11 cellular contexts compared by ENCODE assay signal in genomic region chr17:7555320-7555948, GRCh38. TPM values are rescaled to one million over a fixed set of nuclear protein-coding genes. Genes with fewer than 3 reads are reported as not detected.
A peak's percentile ranks its signal among the peaks of the same experiment; 100 is the strongest.
DNase-seq lines count a peak whose midpoint lies in the region; ATAC-seq and TF ChIP-seq lines count a peak whose summit lies in the region.
"Had no signal": no experiment of that assay in that cellular context is flagged by ENCODE, and none has a peak within 500 bp of the region (broad histone marks: within the 10 kb centered on the region; RNA-seq: fewer than 3 reads in every experiment).

No MANE protein-coding gene starts in this region.

- peaks cover 34 to 55% (median 44%) of the 10 kb centered on the region in 4 donors for H3K4me1 Mint-ChIP-seq in CD4-positive, alpha-beta memory T cell
- H3K4me1 Mint-ChIP-seq in chondrocyte (ENCODE audit: low read depth) = peaks cover 19% of the 10 kb centered on the region
- peaks cover 55 to 56% of the 10 kb centered on the region in 2 donors for H3K4me1 Mint-ChIP-seq in natural killer cell treated with Interleukin-12 subunit alpha and Interleukin-12 subunit beta and Interleukin-15 and Interleukin-18, amount 100 ng/mL, for 72 hours (ENCODE audit: low read depth in 2 of 2)

- H3K27me3 Mint-ChIP-seq in CD4-positive, alpha-beta memory T cell = no peaks in the 10 kb centered on the region
- no peaks in the 10 kb centered on the region for H3K27me3 Mint-ChIP-seq in chondrocyte (ENCODE audit: low read depth)
- no peaks in the 10 kb centered on the region for H3K27me3 Mint-ChIP-seq in natural killer cell treated with Interleukin-12 subunit alpha and Interleukin-12 subunit beta and Interleukin-15 and Interleukin-18, amount 100 ng/mL, for 72 hours

- no peak overlapping the region for H3K4me3 ChIP-seq in CD4-positive, alpha-beta memory T cell (ENCODE audit: low read length in 2 of 2)
- H3K4me3 ChIP-seq in HEK293 (ENCODE audit: low read depth, low read length) = no peak overlapping the region
- H3K4me3 ChIP-seq: coronary artery had no signal

- H3K27ac ChIP-seq in CD4-positive, alpha-beta memory T cell (ENCODE audit: low read depth, low read length) = no peak overlapping the region
- no peak overlapping the region for H3K27ac ChIP-seq in HEK293 (ENCODE audit: extremely low read depth, low read depth, low read length)
- H3K27ac ChIP-seq: coronary artery had no signal

- peak overlapping the region in 1 of 8 donors; percentile 32 for H3K4me3 Mint-ChIP-seq in CD4-positive, alpha-beta memory T cell
- H3K4me3 Mint-ChIP-seq in chondrocyte (ENCODE audit: unreplicated experiment) = no peak overlapping the region
- no peak overlapping the region for H3K4me3 Mint-ChIP-seq in natural killer cell treated with Interleukin-12 subunit alpha and Interleukin-12 subunit beta and Interleukin-15 and Interleukin-18, amount 100 ng/mL, for 72 hours

- intact Hi-C loops in CD4-positive, alpha-beta memory T cell (cut with micrococcal nuclease) = no loop called here

- no peaks in the 10 kb centered on the region for H3K27me3 ChIP-seq in CD4-positive, alpha-beta memory T cell (ENCODE audit: insufficient read depth, low read length)

- POLR2A ChIA-PET in CD4-positive, alpha-beta memory T cell (lab: Charles Lee; ENCODE audit: partially characterized antibody) = interaction anchor here (0.7 to 1.2 kb wide), 3 partner anchors 19 to 118 kb away, joined by 3 to 4 read pairs (median 3); partner anchors contain the start of gene ZBTB4
- POLR2A ChIA-PET in HEK293 (lab: Yijun Ruan, JAX) = interaction anchor here (0.6 to 1.1 kb wide), 4 partner anchors 8 to 296 kb away, joined by 3 to 7 read pairs (median 4); no protein-coding TSS in a partner anchor

- peaks cover 0 to 1% (median 0%) of the 10 kb centered on the region in 8 donors for H3K9me3 Mint-ChIP-seq in CD4-positive, alpha-beta memory T cell
- no peaks in the 10 kb centered on the region for H3K9me3 Mint-ChIP-seq in chondrocyte (ENCODE audit: low read depth)
- H3K9me3 Mint-ChIP-seq in natural killer cell treated with Interleukin-12 subunit alpha and Interleukin-12 subunit beta and Interleukin-15 and Interleukin-18, amount 100 ng/mL, for 72 hours = no peaks in the 10 kb centered on the region
- H3K9me3 Mint-ChIP-seq: activated naive CD4-positive, alpha-beta T cell treated with anti-CD3 and anti-CD28 coated beads, Interleukin-2, amount 50 U/mL, for 72 hours had no signal

- no peak for DNase-seq in CD4-positive, alpha-beta memory T cell
- no peak for DNase-seq in chondrocyte (ENCODE audit: low spot score)
- no peak for DNase-seq in natural killer cell treated with Interleukin-12 subunit alpha and Interleukin-12 subunit beta and Interleukin-15 and Interleukin-18, amount 100 ng/mL, for 72 hours (ENCODE audit: low spot score)
- no peak for DNase-seq in NOMO-1 treated with dmso at 0.1 percent for 144 hours (lab: John Stamatoyannopoulos, UW; ENCODE audit: unreplicated experiment)
- DNase-seq in GOT3 (lab: John Stamatoyannopoulos, UW) = no peak
- DNase-seq: OCI-M1 had no signal

- H3K36me3 Mint-ChIP-seq in CD4-positive, alpha-beta memory T cell = peaks cover 21 to 28% of the 10 kb centered on the region in 2 donors
- H3K36me3 Mint-ChIP-seq in chondrocyte (ENCODE audit: low read depth) = peaks cover 6% of the 10 kb centered on the region
- peaks cover 6% of the 10 kb centered on the region for H3K36me3 Mint-ChIP-seq in natural killer cell treated with Interleukin-12 subunit alpha and Interleukin-12 subunit beta and Interleukin-15 and Interleukin-18, amount 100 ng/mL, for 72 hours

- no peaks in the 10 kb centered on the region for H3K9me3 ChIP-seq in CD4-positive, alpha-beta memory T cell (ENCODE audit: control insufficient read depth in 1 of 2, low read length in 2 of 2)
- no peaks in the 10 kb centered on the region for H3K9me3 ChIP-seq in HEK293 (ENCODE audit: control insufficient read depth, insufficient read depth, low read depth, low read length)

- peaks cover 7% of the 10 kb centered on the region for H3K36me3 ChIP-seq in CD4-positive, alpha-beta memory T cell (ENCODE audit: insufficient read depth, low read length)
- no peaks in the 10 kb centered on the region for H3K36me3 ChIP-seq in HEK293 (ENCODE audit: control insufficient read depth in 2 of 2, insufficient read depth in 1 of 2, low read length in 2 of 2)

- no peak for ATAC-seq in natural killer cell treated with Interleukin-12 subunit alpha and Interleukin-12 subunit beta and Interleukin-15 and Interleukin-18, amount 100 ng/mL, for 72 hours
- ATAC-seq in GM18520 (IDR thresholded peaks at IDR 0.05; ENCODE audit: unreplicated experiment) = no peak
- ATAC-seq: activated naive CD4-positive, alpha-beta T cell treated with anti-CD3 and anti-CD28 coated beads, Interleukin-2, amount 50 U/mL, for 72 hours; sciatic nerve had no signal

- peaks cover 42% of the 10 kb centered on the region for H3K4me1 ChIP-seq in CD4-positive, alpha-beta memory T cell (ENCODE audit: insufficient read depth, low read length)
- peaks cover under 1% of the 10 kb centered on the region for H3K4me1 ChIP-seq in HEK293 (ENCODE audit: control insufficient read depth, insufficient read depth, low read length)

- CTCF ChIA-PET in CD4-positive, alpha-beta memory T cell (lab: Charles Lee; ENCODE audit: partially characterized antibody) = interaction anchor here (0.6 to 1.2 kb wide), 4 partner anchors 10 to 42 kb away, joined by 3 to 4 read pairs (median 3); no protein-coding TSS in a partner anchor
- CTCF ChIA-PET in HEK293 (lab: Yijun Ruan, JAX) = interaction anchor here (0.9 to 1.3 kb wide), 2 partner anchors 40 to 43 kb away, joined by 3 to 5 read pairs; no protein-coding TSS in a partner anchor

- H3K27ac Mint-ChIP-seq in CD4-positive, alpha-beta memory T cell = peak overlapping the region; percentile 64 to 94 (median 81)
- H3K27ac Mint-ChIP-seq in chondrocyte (ENCODE audit: unreplicated experiment) = no peak overlapping the region
- peak overlapping the region; percentile 90 to 91 for H3K27ac Mint-ChIP-seq in natural killer cell treated with Interleukin-12 subunit alpha and Interleukin-12 subunit beta and Interleukin-15 and Interleukin-18, amount 100 ng/mL, for 72 hours

- TF ChIP-seq CTCF in HEK293 (tag by site-specific recombination; IDR thresholded peaks at IDR 0.05) = no peak; the same call in 1 of the 2 replicates
- peak; percentile 42 for TF ChIP-seq CTCF in chondrocyte (IDR thresholded peaks at IDR 0.05)

TF ChIP-seq in HEK293, 187 proteins besides CTCF, POLR2A, EP300 and RAD21:
- TF ChIP-seq ZBTB17 (tag by site-specific recombination; IDR thresholded peaks at IDR 0.05) (peak; percentile 34), ZFHX2 (tag by site-specific recombination; conservative IDR thresholded peaks at IDR 0.05) (no peak)
TF ChIP-seq in HEK293: peak in this region for 1.

RNA-seq across cellular contexts. Expression of gene TNFSF13, which starts 3.1 kb away (rescaled TPM):
- 1 to 10 TPM; 2.9 to 3.8 TPM for total RNA-seq in CD4-positive, alpha-beta memory T cell
- under 1 TPM in 1 of 2 donors, not detected in 1; 0.68 TPM for polyA plus RNA-seq in CD4-positive, alpha-beta memory T cell
- 0.48 to 1.9 TPM (median 1.7 TPM) in 3 replicates for total RNA-seq in chondrocyte
- 1 to 10 TPM; 3.1 to 6.8 TPM for total RNA-seq in natural killer cell treated with Interleukin-12 subunit alpha and Interleukin-12 subunit beta and Interleukin-15 and Interleukin-18, amount 100 ng/mL, for 72 hours

RNA-seq across cellular contexts. Expression of gene SENP3, which starts 6.3 kb away (rescaled TPM):
- 10 to 100 TPM; 37.7 to 40.1 TPM for total RNA-seq in CD4-positive, alpha-beta memory T cell
- 10 to 100 TPM; 13.1 to 15.5 TPM for polyA plus RNA-seq in CD4-positive, alpha-beta memory T cell
- total RNA-seq in chondrocyte = 45.3 to 57.8 TPM (median 49.4 TPM) in 3 replicates
- total RNA-seq in natural killer cell treated with Interleukin-12 subunit alpha and Interleukin-12 subunit beta and Interleukin-15 and Interleukin-18, amount 100 ng/mL, for 72 hours = 10 to 100 TPM; 56.2 to 90.1 TPM

RNA-seq across cellular contexts. Expression of gene TNFSF12, which starts 6.6 kb away (rescaled TPM):
- total RNA-seq in CD4-positive, alpha-beta memory T cell = 10 to 100 TPM; 45.1 to 52.2 TPM
- polyA plus RNA-seq in CD4-positive, alpha-beta memory T cell = 10 to 100 TPM; 45.8 to 72.8 TPM
- 12.1 to 23.3 TPM (median 23.0 TPM) in 3 replicates for total RNA-seq in chondrocyte
- total RNA-seq in natural killer cell treated with Interleukin-12 subunit alpha and Interleukin-12 subunit beta and Interleukin-15 and Interleukin-18, amount 100 ng/mL, for 72 hours = 10 to 100 TPM; 54.9 to 69.3 TPM

RNA-seq across cellular contexts. Expression of gene CD68, which starts 24.0 kb away (rescaled TPM):
- total RNA-seq in CD4-positive, alpha-beta memory T cell = 10 to 100 TPM; 19.8 to 20.9 TPM
- under 1 TPM in 1 of 2 donors, not detected in 1; 0.59 TPM for polyA plus RNA-seq in CD4-positive, alpha-beta memory T cell
- 1.2 to 3.3 TPM (median 2.6 TPM) in 3 replicates for total RNA-seq in chondrocyte
- 10 to 100 TPM; 20.8 to 51.1 TPM for total RNA-seq in natural killer cell treated with Interleukin-12 subunit alpha and Interleukin-12 subunit beta and Interleukin-15 and Interleukin-18, amount 100 ng/mL, for 72 hours

RNA-seq across cellular contexts. Expression of gene MPDU1, which starts 28.2 kb away (rescaled TPM):
- 10 to 100 TPM; 23.8 to 25.0 TPM for total RNA-seq in CD4-positive, alpha-beta memory T cell
- polyA plus RNA-seq in CD4-positive, alpha-beta memory T cell = 10 to 100 TPM; 41.7 to 50.1 TPM
- total RNA-seq in chondrocyte = 33.1 to 47.8 TPM (median 35.9 TPM) in 3 replicates
- total RNA-seq in natural killer cell treated with Interleukin-12 subunit alpha and Interleukin-12 subunit beta and Interleukin-15 and Interleukin-18, amount 100 ng/mL, for 72 hours = 10 to 100 TPM; 82.7 to 95.5 TPM
